In the genomic region with DNA sequence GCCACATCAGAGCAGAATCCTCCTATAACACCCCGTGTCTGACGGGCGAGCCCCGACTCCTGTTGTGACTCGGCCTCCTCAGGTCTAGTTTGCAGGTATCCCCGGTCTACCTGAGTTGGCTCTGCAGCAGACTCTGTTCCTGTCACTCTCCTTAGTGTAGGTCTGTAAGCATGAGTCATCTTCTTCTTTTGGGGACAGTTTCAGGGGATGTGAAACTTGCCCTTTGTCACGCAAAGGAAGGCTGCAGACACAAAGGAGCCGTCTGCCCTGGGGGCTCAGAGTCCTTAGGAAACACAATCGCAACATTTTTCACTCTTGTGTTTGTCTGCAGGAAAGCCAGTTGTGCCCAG, we compare ENCODE assay signal across 9 cellular contexts.
DNase-seq lines count a peak whose midpoint lies in the region; ATAC-seq, FAIRE-seq and TF ChIP-seq lines count a peak whose summit lies in the region.
"Had no signal": no experiment of that assay in that cellular context is flagged by ENCODE, and none has a peak within 500 bp of the region (broad histone marks: within the 10 kb centered on the region; RNA-seq: fewer than 3 reads in every experiment).

No MANE protein-coding gene starts in this region.

- peaks cover 49% of the 10 kb centered on the region for H3K79me2 ChIP-seq in DOHH2 (ENCODE audit: control insufficient read depth, low read length)

- TF ChIP-seq CTCF in DOHH2 (IDR thresholded peaks at IDR 0.05; ENCODE audit: low read depth, low read length, poor library complexity, severe bottlenecking) (no peak), osteocyte (IDR thresholded peaks at IDR 0.05) (no peak), D721Med (IDR thresholded peaks at IDR 0.05; ENCODE audit: insufficient read depth, missing control alignments) (no peak), suprapubic skin (IDR thresholded peaks at IDR 0.05) (no peak)

- TF ChIP-seq EP300 in suprapubic skin (IDR thresholded peaks at IDR 0.05), result no peak

- no peaks in the 10 kb centered on the region for H3K27me3 ChIP-seq in DOHH2 (ENCODE audit: control insufficient read depth, low read length)
- no peaks in the 10 kb centered on the region for H3K27me3 ChIP-seq in suprapubic skin

- H4K20me1 ChIP-seq in DOHH2 (ENCODE audit: control insufficient read depth, insufficient read depth, low read depth, low read length), result peaks cover 10% of the 10 kb centered on the region; the same call in 1 of the 2 replicates

- peak; percentile 91 for ATAC-seq in GM21447 (IDR thresholded peaks at IDR 0.05; ENCODE audit: unreplicated experiment)
- peak; percentile 94 for ATAC-seq in HG03521 (IDR thresholded peaks at IDR 0.05; ENCODE audit: unreplicated experiment)

- H3K9me3 Mint-ChIP-seq in osteocyte (ENCODE audit: unreplicated experiment), result no peaks in the 10 kb centered on the region

- no peak overlapping the region for H3K4me3 Mint-ChIP-seq in osteocyte (ENCODE audit: unreplicated experiment)

- no peak for FAIRE-seq in D721Med (lab: Jason Lieb, UNC)
- FAIRE-seq: bronchial epithelial cell had no signal

- DNase-seq in activated CD8-positive, alpha-beta memory T cell treated with anti-CD3 and anti-CD28 coated beads, Interleukin-2, amount 50 U/mL, for 48 hours, result peak; percentile 65
- no peak for DNase-seq in osteocyte (ENCODE audit: extremely low spot score, unreplicated experiment)
- DNase-seq in D721Med (ENCODE audit: insufficient read length, low spot score), result no peak
- no peak for DNase-seq in NCI-H446 (lab: John Stamatoyannopoulos, UW)
- no peak for DNase-seq in suprapubic skin (ENCODE audit: low spot score in 2 of 2)

- H3K36me3 ChIP-seq in DOHH2 (ENCODE audit: control insufficient read depth, low read length) (peaks cover 79% of the 10 kb centered on the region), suprapubic skin (peaks cover 27% of the 10 kb centered on the region)

- 67% methylated on average over 4 of the region's 9 CpGs for WGBS in suprapubic skin

- H3K27ac ChIP-seq in DOHH2 (ENCODE audit: low read depth, low read length), result peak overlapping the region; percentile 93
- H3K27ac ChIP-seq in suprapubic skin, result no peak overlapping the region

- no peak for TF ChIP-seq POLR2A in suprapubic skin (IDR thresholded peaks at IDR 0.05)

- peaks cover 19% of the 10 kb centered on the region for H3F3A ChIP-seq in DOHH2 (ENCODE audit: control insufficient read depth, insufficient read depth)

- H3K4me3 ChIP-seq in DOHH2 (ENCODE audit: low read length), result peak overlapping the region; percentile 61
- H3K4me3 ChIP-seq in suprapubic skin, result no peak overlapping the region

- no peaks in the 10 kb centered on the region for H3K9me2 ChIP-seq in DOHH2 (replicated peaks; ENCODE audit: control insufficient read depth, low read length)

- H3K4me2 ChIP-seq in DOHH2 (ENCODE audit: low read length), result peak overlapping the region; percentile 77

- H3K9me3 ChIP-seq in DOHH2 (ENCODE audit: control insufficient read depth, insufficient read depth, low read length) (no peaks in the 10 kb centered on the region), suprapubic skin (no peaks in the 10 kb centered on the region)

- H3K27me3 Mint-ChIP-seq in osteocyte (ENCODE audit: unreplicated experiment), result no peaks in the 10 kb centered on the region

- H3K27ac Mint-ChIP-seq in osteocyte (ENCODE audit: unreplicated experiment), result peak overlapping the region; percentile 64

- peaks cover 53% of the 10 kb centered on the region for H3K4me1 Mint-ChIP-seq in osteocyte (ENCODE audit: unreplicated experiment)

- peaks cover 61% of the 10 kb centered on the region for H3K4me1 ChIP-seq in DOHH2 (ENCODE audit: control insufficient read depth, low read length)
- peaks cover 39% of the 10 kb centered on the region for H3K4me1 ChIP-seq in suprapubic skin

- H3K36me3 Mint-ChIP-seq in osteocyte (ENCODE audit: unreplicated experiment), result peaks cover 28% of the 10 kb centered on the region
